8 cellular contexts compared by ENCODE assay signal in genomic region chr20:54207743-54208491, GRCh38.
DNase-seq lines count a peak whose midpoint lies in the region; ATAC-seq lines count a peak whose summit lies in the region.

Gene PFDN4, plus strand, starts transcription at chr20:54208087. Its CDS starts 14 bp downstream, at chr20:54208101.

- DNase-seq in Ammon's horn (ENCODE audit: low spot score), result peak; percentile 86
- DNase-seq in NCI-H345 (lab: John Stamatoyannopoulos, UW), result peak; percentile 75
- DNase-seq in activated CD4-positive, CD25-positive, alpha-beta regulatory T cell treated with anti-CD3 and anti-CD28 coated beads, Interleukin-2, amount 50 U/mL, for 72 hours, result peak; percentile 85
- DNase-seq in cerebellar cortex (ENCODE audit: low spot score), result peak; percentile 82
- DNase-seq in kidney glomerular epithelial cell (lab: John Stamatoyannopoulos, UW), result peak; percentile 83
- DNase-seq in stimulated activated CD4-positive, alpha-beta T cell treated with anti-CD3 and anti-CD28 coated beads, Interleukin-1b, Interleukin-23, amount 100 ng/mL, for 1 hour (ENCODE audit: low read depth in 2 of 2), result peak; percentile 37 to 65

- peak; percentile 98 for ATAC-seq in GM19023 (IDR thresholded peaks at IDR 0.05; ENCODE audit: unreplicated experiment)
- peak; percentile 97 for ATAC-seq in HG03196 (IDR thresholded peaks at IDR 0.05; ENCODE audit: unreplicated experiment)

Comparison
In these comparisons a context has a peak if more than half of its experiments do, and no peak if none do; other contexts are left out.
1. Peak in every context shown above with its lines: DNase-seq and ATAC-seq.